ENCODE assay signal across 11 cellular contexts in genomic region chr16:20708129-20708528, GRCh38. TPM values are rescaled to one million over a fixed set of nuclear protein-coding genes. Genes with fewer than 3 reads are reported as not detected.
DNase-seq lines count a peak whose midpoint lies in the region; FAIRE-seq and TF ChIP-seq lines count a peak whose summit lies in the region.
"Not testable (repeated sequence)": the region's sequence is repeated elsewhere in the genome, so short reads cannot be mapped to it uniquely, and the experiment has no call there.
"Had no signal": no experiment of that assay in that cellular context is flagged by ENCODE, and none has a peak within 500 bp of the region (broad histone marks: within the 10 kb centered on the region; RNA-seq: fewer than 3 reads in every experiment).

No MANE protein-coding gene starts in this region.

- POLR2A ChIA-PET in SK-N-SH (lab: Yijun Ruan, JAX), result not testable (repeated sequence)

- H3K36me3 ChIP-seq in SK-N-SH (replicated peaks in 1 of 2; ENCODE audit: control insufficient read depth in 1 of 2, insufficient read depth in 2 of 2, low read length in 1 of 2); bronchial epithelial cell (ENCODE audit: control insufficient read depth, insufficient read depth, low read length); cardiac muscle cell: not testable (repeated sequence)

- TF ChIP-seq CTCF in GM12864 (IDR thresholded peaks at IDR 0.05; ENCODE audit: low read depth, low read length, missing control alignments) (peak; percentile 38), SK-N-SH (IDR thresholded peaks at IDR 0.05) (peak; percentile 31; the same call in 1 of the 2 replicates), bronchial epithelial cell (IDR thresholded peaks at IDR 0.05; ENCODE audit: insufficient read depth, low read length, severe bottlenecking) (peak; percentile 37), cardiac muscle cell (IDR thresholded peaks at IDR 0.05; ENCODE audit: low read depth, low read length) (peak; percentile 16)

- WGBS in SK-N-SH (ENCODE audit: low lambda C conversion rate), result 1% methylated on average over 3 of the region's 3 CpGs

- not testable (repeated sequence) for H3K79me2 ChIP-seq in SK-N-SH (ENCODE audit: insufficient read depth)

- not testable (repeated sequence) for H3K27me3 ChIP-seq in SK-N-SH (ENCODE audit: insufficient read depth); bronchial epithelial cell (ENCODE audit: control insufficient read depth, insufficient read depth, low read length); cardiac muscle cell

- not testable (repeated sequence) for H4K20me1 ChIP-seq in SK-N-SH (ENCODE audit: insufficient read depth)

- FAIRE-seq in bronchial epithelial cell (lab: Jason Lieb, UNC), result not testable (repeated sequence)

- TF ChIP-seq RAD21 in SK-N-SH (IDR thresholded peaks at IDR 0.05; ENCODE audit: low read length), result peak; percentile 34; the same call in 1 of the 2 replicates

- not testable (repeated sequence) for H2AFZ ChIP-seq in SK-N-SH (ENCODE audit: low read depth)

- not testable (repeated sequence) for H3K4me3 ChIP-seq in GM12864 (ENCODE audit: low read depth, low read length); Jurkat, Clone E6-1 (ENCODE audit: low read length); SK-N-SH (ENCODE audit: low read depth in 2 of 2, low read length in 1 of 2); bronchial epithelial cell (ENCODE audit: low read depth, low read length); cardiac muscle cell

- TF ChIP-seq EP300 in SK-N-SH (IDR thresholded peaks at IDR 0.05; ENCODE audit: borderline replicate concordance in 1 of 2, low read depth in 1 of 2, low read length in 1 of 2), result not testable (repeated sequence)

- H3K4me1 ChIP-seq in SK-N-SH (ENCODE audit: control insufficient read depth in 1 of 2, insufficient read depth in 2 of 2, low read depth in 1 of 2, low read length in 1 of 2); cardiac muscle cell (ENCODE audit: low read depth): not testable (repeated sequence)

- CTCF ChIA-PET in SK-N-SH (lab: Yijun Ruan, JAX), result not testable (repeated sequence)

- H3K27ac ChIP-seq in SK-N-SH (ENCODE audit: low read depth in 2 of 2, low read length in 1 of 2); cardiac muscle cell: not testable (repeated sequence)

- DNase-seq in A172 (ENCODE audit: low spot score) (peak; percentile 23), NCI-H345 treated with DMSO at 0.1 percent for 48 hours (lab: John Stamatoyannopoulos, UW; ENCODE audit: unreplicated experiment) (peak; percentile 1), bronchial epithelial cell (ENCODE audit: low read depth) (peak; percentile 35), cardiac muscle cell (ENCODE audit: low read depth in 1 of 2, low spot score in 1 of 2) (peak in 1 of 2 donors; percentile 32), myocyte (ENCODE audit: low read depth) (peak; percentile 9)
- DNase-seq in GM12864 (ENCODE audit: low read depth); SK-N-SH: not testable (repeated sequence)
- DNase-seq in Jurkat, Clone E6-1 (ENCODE audit: low read depth, low spot score), result peak; percentile 10

- not testable (repeated sequence) for H3K4me2 ChIP-seq in SK-N-SH

- not testable (repeated sequence) for H3K9me3 ChIP-seq in SK-N-SH; cardiac muscle cell (ENCODE audit: low read depth)

- not testable (repeated sequence) for H3K9ac ChIP-seq in SK-N-SH

- H3F3A ChIP-seq in SK-N-SH (replicated peaks; ENCODE audit: insufficient read depth), result not testable (repeated sequence)

- not testable (repeated sequence) for H3K9me2 ChIP-seq in SK-N-SH

RNA-seq across cellular contexts. Expression of gene ACSM1, which starts 10.6 kb away (rescaled TPM):
- total RNA-seq in A172 (2014; rRNA removed; shearing (Covaris generic)), result not detected in 2 replicates
- polyA plus RNA-seq in Jurkat, Clone E6-1 (2012; ENCODE audit: insufficient read depth, insufficient read length), result not detected
- polyA plus RNA-seq in SK-N-SH (2012; rRNA removed) (not detected in 2 replicates), cardiac muscle cell (not detected in 2 replicates)
- polyA plus RNA-seq in SK-N-SH (2012; cell fraction: cytosol; rRNA removed), result not detected in 2 replicates
- not detected in 2 replicates for polyA plus RNA-seq in SK-N-SH (2012; cell fraction: nucleus; rRNA removed)
- total RNA-seq in bronchial epithelial cell (under 0.01 and 0.26 TPM in 2 replicates), cardiac muscle cell (not detected in 2 replicates), myocyte (not detected in 2 replicates)
- polyA plus RNA-seq in myocyte (2012), result not detected
- total RNA-seq: mesenteric fat pad, skeletal muscle tissue had no signal
- polyA plus RNA-seq: A549 had no signal

RNA-seq across cellular contexts. Expression of gene THUMPD1, which starts 33.5 kb away (rescaled TPM):
- 51.0 and 67.4 TPM in 2 replicates for total RNA-seq in A172 (2014; rRNA removed; shearing (Covaris generic))
- polyA plus RNA-seq in Jurkat, Clone E6-1 (2012; ENCODE audit: insufficient read depth, insufficient read length), result 35.9 TPM
- polyA plus RNA-seq in SK-N-SH (2012; rRNA removed) (20.0 and 24.8 TPM in 2 replicates), cardiac muscle cell (21.8 and 22.8 TPM in 2 replicates)
- 13.0 and 15.5 TPM in 2 replicates for polyA plus RNA-seq in SK-N-SH (2012; cell fraction: cytosol; rRNA removed)
- polyA plus RNA-seq in SK-N-SH (2012; cell fraction: nucleus; rRNA removed), result 30.8 and 33.1 TPM in 2 replicates
- total RNA-seq in bronchial epithelial cell (82.8 and 105 TPM in 2 replicates), cardiac muscle cell (83.3 and 85.9 TPM in 2 replicates), myocyte (41.0 and 50.5 TPM in 2 replicates)
- 12.6 TPM for polyA plus RNA-seq in myocyte (2012)

RNA-seq across cellular contexts. Expression of gene ACSM3, which starts 55.7 kb away (rescaled TPM):
- total RNA-seq in A172 (2014; rRNA removed; shearing (Covaris generic)), result 0.96 and 1.00 TPM in 2 replicates
- polyA plus RNA-seq in Jurkat, Clone E6-1 (2012; ENCODE audit: insufficient read depth, insufficient read length), result not detected
- polyA plus RNA-seq in SK-N-SH (2012; rRNA removed) (0.44 and 0.80 TPM in 2 replicates), cardiac muscle cell (1.8 and 2.0 TPM in 2 replicates)
- polyA plus RNA-seq in SK-N-SH (2012; cell fraction: cytosol; rRNA removed), result 0.81 and 0.89 TPM in 2 replicates
- polyA plus RNA-seq in SK-N-SH (2012; cell fraction: nucleus; rRNA removed), result 0.38 and 0.42 TPM in 2 replicates
- total RNA-seq in bronchial epithelial cell (1.8 and 4.6 TPM in 2 replicates), cardiac muscle cell (1.2 and 4.5 TPM in 2 replicates), myocyte (not detected in 2 replicates)
- polyA plus RNA-seq in myocyte (2012), result 0.16 TPM
